Comparison of ENCODE assay signal across 12 cellular contexts in the genomic region with DNA sequence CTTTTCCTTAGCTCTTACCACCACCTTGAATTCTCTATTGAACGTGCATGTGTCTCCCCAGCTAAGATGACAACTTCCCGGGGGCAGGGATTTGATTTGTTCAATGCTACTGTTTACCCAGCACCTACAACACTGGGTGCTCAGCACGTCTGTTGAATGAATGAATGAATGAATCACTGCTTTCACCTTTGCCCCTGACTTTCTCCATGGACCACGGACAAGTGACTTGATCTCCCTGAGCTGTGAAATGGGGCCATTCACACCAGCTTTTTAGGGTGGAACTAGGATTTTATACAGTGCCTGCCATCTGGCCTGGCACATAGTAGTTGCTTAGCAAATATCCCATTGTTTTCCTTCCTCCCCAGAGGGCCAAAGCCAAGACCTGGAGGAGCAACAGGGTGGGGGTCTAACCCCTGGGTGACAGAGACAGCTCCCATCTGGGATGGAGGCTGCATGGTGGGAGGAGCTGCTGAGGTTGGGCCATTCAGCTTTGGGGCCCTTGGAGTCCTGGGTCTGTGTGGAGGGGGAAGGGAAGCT. TPM values are rescaled to one million over a fixed set of nuclear protein-coding genes. Genes with fewer than 3 reads are reported as not detected.
DNase-seq lines count a peak whose midpoint lies in the region; TF ChIP-seq lines count a peak whose summit lies in the region.
"Had no signal": no experiment of that assay in that cellular context is flagged by ENCODE, and none has a peak within 500 bp of the region (broad histone marks: within the 10 kb centered on the region; RNA-seq: fewer than 3 reads in every experiment).

No MANE protein-coding gene starts in this region.

- no peak overlapping the region for H3K14ac ChIP-seq in mesenchymal stem cell (ENCODE audit: low read length in 2 of 2)

- no peak overlapping the region for H3K4me3 Mint-ChIP-seq in activated naive CD4-positive, alpha-beta T cell treated with anti-CD3 and anti-CD28 coated beads, Interleukin-2, amount 50 U/mL, for 24 hours

- H2AFZ ChIP-seq in mesenchymal stem cell (ENCODE audit: low read depth, low read length) = no peak overlapping the region

- peak overlapping the region; percentile 45 for H2BK120ac ChIP-seq in mesenchymal stem cell (ENCODE audit: low read depth, low read length)

- H3K27me3 Mint-ChIP-seq in activated naive CD4-positive, alpha-beta T cell treated with anti-CD3 and anti-CD28 coated beads, Interleukin-2, amount 50 U/mL, for 24 hours = no peaks in the 10 kb centered on the region

- no peak overlapping the region for H2BK5ac ChIP-seq in mesenchymal stem cell (ENCODE audit: low read depth, low read length, poor library complexity, severe bottlenecking)

- H3K27ac ChIP-seq in adrenal gland (peak overlapping the region in 3 of 5 donors; percentile 31 to 88 (median 85)), mesenchymal stem cell (ENCODE audit: low read length, poor library complexity, severe bottlenecking) (no peak overlapping the region), tibial nerve (peak overlapping the region; percentile 36 to 97 (median 87))
- H3K27ac ChIP-seq: thoracic aorta had no signal

- H3K36me3 ChIP-seq in adrenal gland (replicated peaks in 1 of 2) = no peaks in the 10 kb centered on the region
- H3K36me3 ChIP-seq in mesenchymal stem cell (ENCODE audit: control insufficient read depth in 1 of 2, insufficient read depth in 2 of 2, low read depth in 1 of 2, low read length in 2 of 2) = peaks cover 0 to 5% of the 10 kb centered on the region in 2 experiments
- no peaks in the 10 kb centered on the region for H3K36me3 ChIP-seq in tibial nerve
- H3K36me3 ChIP-seq: thoracic aorta had no signal

- H3K4me3 ChIP-seq in adrenal gland (no peak overlapping the region), mesenchymal stem cell (ENCODE audit: insufficient read depth in 1 of 2, low read depth in 1 of 2, low read length in 2 of 2) (no peak overlapping the region), tibial nerve (no peak overlapping the region)
- H3K4me3 ChIP-seq: thoracic aorta had no signal

- peaks cover 2% of the 10 kb centered on the region for H3K36me3 Mint-ChIP-seq in activated naive CD4-positive, alpha-beta T cell treated with anti-CD3 and anti-CD28 coated beads, Interleukin-2, amount 50 U/mL, for 24 hours

- TF ChIP-seq CTCF in adrenal gland (IDR thresholded peaks at IDR 0.05) (no peak), tibial nerve (IDR thresholded peaks at IDR 0.05) (no peak)

- H3K4me1 Mint-ChIP-seq in activated naive CD4-positive, alpha-beta T cell treated with anti-CD3 and anti-CD28 coated beads, Interleukin-2, amount 50 U/mL, for 24 hours = peaks cover 70% of the 10 kb centered on the region

- peak overlapping the region; percentile 91 for H2BK15ac ChIP-seq in mesenchymal stem cell (ENCODE audit: low read depth, poor library complexity, severe bottlenecking)

- no peaks in the 10 kb centered on the region for H3K79me1 ChIP-seq in mesenchymal stem cell (replicated peaks; ENCODE audit: low read length, poor library complexity, severe bottlenecking)

- no peak overlapping the region for H3K9ac ChIP-seq in mesenchymal stem cell (ENCODE audit: low read length)

- peak overlapping the region; percentile 16 to 90 for H3K18ac ChIP-seq in mesenchymal stem cell (ENCODE audit: low read depth in 1 of 2, low read length in 2 of 2)

- 58 to 69% (median 63%) methylated on average over 4 of the region's 4 CpGs for WGBS in adrenal gland, 4 donors
- 74% methylated on average over 4 of the region's 4 CpGs for WGBS in mesenchymal stem cell
- WGBS in tibial nerve, 2 donors = 55 to 56% methylated on average over 4 of the region's 4 CpGs

- peak overlapping the region; percentile 69 to 86 for H2BK12ac ChIP-seq in mesenchymal stem cell (ENCODE audit: low read length in 2 of 2)

- no peaks in the 10 kb centered on the region for H3K9me3 ChIP-seq in adrenal gland (replicated peaks in 1 of 3)
- no peaks in the 10 kb centered on the region for H3K9me3 ChIP-seq in mesenchymal stem cell (ENCODE audit: control insufficient read depth, low read length)
- no peaks in the 10 kb centered on the region for H3K9me3 ChIP-seq in tibial nerve
- H3K9me3 ChIP-seq: thoracic aorta had no signal

- intact Hi-C loops in adrenal gland (cut with DNase I) = no loop called here

- H3K27ac Mint-ChIP-seq in activated naive CD4-positive, alpha-beta T cell treated with anti-CD3 and anti-CD28 coated beads, Interleukin-2, amount 50 U/mL, for 24 hours = peak overlapping the region; percentile 56
- H3K27ac Mint-ChIP-seq: progenitor cell of endocrine pancreas had no signal

- H4K91ac ChIP-seq in mesenchymal stem cell (ENCODE audit: low read length) = peak overlapping the region; percentile 96

- H3K9me3 Mint-ChIP-seq in activated naive CD4-positive, alpha-beta T cell treated with anti-CD3 and anti-CD28 coated beads, Interleukin-2, amount 50 U/mL, for 24 hours = no peaks in the 10 kb centered on the region

- no peak overlapping the region for H2AK5ac ChIP-seq in mesenchymal stem cell (ENCODE audit: low read length, severe bottlenecking)

- H3K4me1 ChIP-seq in adrenal gland (replicated peaks in 1 of 2) (peaks cover 19 to 72% of the 10 kb centered on the region in 2 donors), mesenchymal stem cell (ENCODE audit: control insufficient read depth, insufficient read depth, low read depth, low read length) (peaks cover 40% of the 10 kb centered on the region), tibial nerve (peaks cover 0 to 97% (median 78%) of the 10 kb centered on the region in 4 donors)

- peak overlapping the region; percentile 19 to 42 for H3K4ac ChIP-seq in mesenchymal stem cell (ENCODE audit: low read depth in 1 of 2, low read length in 2 of 2)

- no peak overlapping the region for H4K8ac ChIP-seq in mesenchymal stem cell (ENCODE audit: low read length)

- no peak overlapping the region for H3K4me2 ChIP-seq in mesenchymal stem cell (ENCODE audit: low read length, poor library complexity, severe bottlenecking)

- no peak for TF ChIP-seq POLR2A in adrenal gland (IDR thresholded peaks at IDR 0.05)
- TF ChIP-seq POLR2A in tibial nerve (IDR thresholded peaks at IDR 0.05) = no peak

- DNase-seq in activated naive CD4-positive, alpha-beta T cell treated with Interleukin-2 at 50 U/mL for 16 hours = no peak
- DNase-seq in adrenal gland = no peak
- no peak for DNase-seq in mesenchymal stem cell
- no peak for DNase-seq in tibial nerve (ENCODE audit: low spot score in 2 of 2)
- DNase-seq in cerebellar cortex (ENCODE audit: low spot score) = no peak
- no peak for DNase-seq in GDM1 (lab: John Stamatoyannopoulos, UW)
- no peak for DNase-seq in effector CD8-positive, alpha-beta T cell (lab: John Stamatoyannopoulos, UW)
- DNase-seq: NCI-H2171, T-helper 9 cell had no signal

- H3K27me3 ChIP-seq in adrenal gland (no peaks in the 10 kb centered on the region), mesenchymal stem cell (ENCODE audit: control insufficient read depth in 1 of 2, insufficient read depth in 1 of 2, low read length in 2 of 2) (no peaks in the 10 kb centered on the region), tibial nerve (no peaks in the 10 kb centered on the region)

- no peak overlapping the region for H3K23ac ChIP-seq in mesenchymal stem cell (ENCODE audit: low read length in 2 of 2)

- TF ChIP-seq EP300 in tibial nerve (IDR thresholded peaks at IDR 0.05) = no peak

RNA-seq across cellular contexts. Expression of a gene that starts 15.7 kb away (rescaled TPM):
- 10 to 100 TPM; 14.6 to 58.3 (median 36.8) TPM for total RNA-seq in adrenal gland
- 10 to 100 TPM in 2 of 3 donors, 1 to 10 TPM in 1; 7.7 to 11.7 (median 10.7) TPM for polyA plus RNA-seq in adrenal gland
- polyA plus RNA-seq in mesenchymal stem cell (2013, experiment 1 of 2) = 35.0 TPM
- polyA plus RNA-seq in mesenchymal stem cell (2013, experiment 2 of 2) = 35.2 TPM
- total RNA-seq in tibial nerve = 10 to 100 TPM; 27.4 to 62.1 (median 43.5) TPM
- total RNA-seq: progenitor cell of endocrine pancreas had no signal

RNA-seq across cellular contexts. Expression of a gene that starts 47.4 kb away (rescaled TPM):
- 10 to 100 TPM; 33.2 to 62.3 (median 43.8) TPM for total RNA-seq in adrenal gland
- polyA plus RNA-seq in adrenal gland = 10 to 100 TPM; 17.0 to 23.3 (median 23.2) TPM
- polyA plus RNA-seq in mesenchymal stem cell (2013, experiment 1 of 2) = 6.3 TPM
- polyA plus RNA-seq in mesenchymal stem cell (2013, experiment 2 of 2) = 5.1 TPM
- 100 to 1,000 TPM in 3 of 4 donors, 10 to 100 TPM in 1; 99.2 to 132 (median 110) TPM for total RNA-seq in tibial nerve
